2 cellular contexts compared by ENCODE assay signal in the genomic region with DNA sequence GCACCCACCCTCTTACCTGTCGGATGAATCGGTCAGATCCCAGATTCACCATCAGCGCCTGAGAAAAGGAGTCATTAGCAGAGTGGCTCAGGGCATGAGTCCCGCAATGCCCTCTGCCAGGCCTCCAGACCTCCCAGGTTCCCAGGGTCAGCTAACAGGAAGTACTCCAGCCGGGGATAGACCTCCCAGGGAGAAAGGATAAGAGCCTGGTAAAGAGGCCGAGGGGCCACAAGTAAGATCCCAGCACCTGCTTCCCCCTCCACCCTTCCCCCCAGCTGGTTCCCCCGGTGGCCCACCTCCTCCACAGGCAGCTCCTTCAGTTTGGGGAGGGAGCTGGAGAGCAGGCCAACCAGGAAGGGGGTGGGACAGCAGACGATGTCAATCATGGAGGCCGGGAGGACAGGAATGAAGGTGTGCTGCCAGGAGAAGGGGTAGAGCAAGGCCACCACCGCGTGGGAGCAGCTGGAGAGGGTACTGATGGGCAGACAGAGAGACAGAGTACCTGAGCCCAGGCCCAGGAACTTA.
TF ChIP-seq lines count a peak whose summit lies in the region.

No MANE protein-coding gene starts in this region.

TF ChIP-seq in HEK293, 187 proteins besides CTCF, POLR2A, EP300 and RAD21:
- peak; percentile 44; the same call in 1 of the 2 replicates for TF ChIP-seq GLIS1 (tag by site-specific recombination; IDR thresholded peaks at IDR 0.05)
- TF ChIP-seq REST (tag by site-specific recombination; IDR thresholded peaks at IDR 0.05): no peak

TF ChIP-seq in K562, 482 proteins besides CTCF, POLR2A, EP300 and RAD21:
- TF ChIP-seq, protein P1, sequence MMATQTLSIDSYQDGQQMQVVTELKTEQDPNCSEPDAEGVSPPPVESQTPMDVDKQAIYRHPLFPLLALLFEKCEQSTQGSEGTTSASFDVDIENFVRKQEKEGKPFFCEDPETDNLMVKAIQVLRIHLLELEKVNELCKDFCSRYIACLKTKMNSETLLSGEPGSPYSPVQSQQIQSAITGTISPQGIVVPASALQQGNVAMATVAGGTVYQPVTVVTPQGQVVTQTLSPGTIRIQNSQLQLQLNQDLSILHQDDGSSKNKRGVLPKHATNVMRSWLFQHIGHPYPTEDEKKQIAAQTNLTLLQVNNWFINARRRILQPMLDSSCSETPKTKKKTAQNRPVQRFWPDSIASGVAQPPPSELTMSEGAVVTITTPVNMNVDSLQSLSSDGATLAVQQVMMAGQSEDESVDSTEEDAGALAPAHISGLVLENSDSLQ (IDR thresholded peaks at IDR 0.05): peak; percentile 23; the same call in 1 of the 2 replicates
- no peak for TF ChIP-seq ZNF175 (CRISPR knock-in tag; IDR thresholded peaks at IDR 0.05; ENCODE audit: low read depth)
- TF ChIP-seq ESRRB (CRISPR knock-in tag; IDR thresholded peaks at IDR 0.05; ENCODE audit: borderline replicate concordance): no peak
